Comparison of ENCODE assay signal across 1 cellular context in the genomic region with DNA sequence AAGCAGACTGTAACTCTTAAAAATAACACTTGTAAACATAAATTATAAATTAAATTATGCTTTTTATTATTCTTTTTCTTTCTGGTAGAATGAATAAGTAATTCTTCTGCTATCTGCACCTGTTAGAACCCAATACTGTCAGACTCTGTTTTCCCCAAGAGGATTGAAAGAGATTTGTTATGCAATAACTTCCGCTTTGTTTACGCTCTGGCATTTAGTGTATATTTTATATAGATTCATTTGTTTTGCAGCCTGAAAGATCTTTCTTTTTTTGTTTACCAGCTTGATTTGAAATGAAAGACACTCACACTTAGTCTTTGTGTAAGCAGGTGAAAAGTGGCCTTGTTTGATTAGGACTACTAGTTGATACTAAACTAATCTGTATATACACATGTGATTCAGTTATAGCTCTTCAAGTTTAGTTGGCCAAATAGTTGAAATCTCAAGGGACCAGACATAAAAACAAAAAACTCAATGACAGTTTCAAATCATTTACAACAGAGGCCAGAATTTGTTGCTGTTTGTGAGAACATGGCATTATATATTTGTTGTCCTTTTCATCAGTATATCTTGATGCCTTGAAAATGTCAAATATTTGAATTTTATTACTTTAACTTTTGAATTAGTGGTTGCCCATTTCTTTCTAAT.
TF ChIP-seq lines count a peak whose summit lies in the region.

No MANE protein-coding gene starts in this region.

TF ChIP-seq in HEK293, 187 proteins besides CTCF, POLR2A, EP300 and RAD21 (continued from another document):
- TF ChIP-seq, protein P1, sequence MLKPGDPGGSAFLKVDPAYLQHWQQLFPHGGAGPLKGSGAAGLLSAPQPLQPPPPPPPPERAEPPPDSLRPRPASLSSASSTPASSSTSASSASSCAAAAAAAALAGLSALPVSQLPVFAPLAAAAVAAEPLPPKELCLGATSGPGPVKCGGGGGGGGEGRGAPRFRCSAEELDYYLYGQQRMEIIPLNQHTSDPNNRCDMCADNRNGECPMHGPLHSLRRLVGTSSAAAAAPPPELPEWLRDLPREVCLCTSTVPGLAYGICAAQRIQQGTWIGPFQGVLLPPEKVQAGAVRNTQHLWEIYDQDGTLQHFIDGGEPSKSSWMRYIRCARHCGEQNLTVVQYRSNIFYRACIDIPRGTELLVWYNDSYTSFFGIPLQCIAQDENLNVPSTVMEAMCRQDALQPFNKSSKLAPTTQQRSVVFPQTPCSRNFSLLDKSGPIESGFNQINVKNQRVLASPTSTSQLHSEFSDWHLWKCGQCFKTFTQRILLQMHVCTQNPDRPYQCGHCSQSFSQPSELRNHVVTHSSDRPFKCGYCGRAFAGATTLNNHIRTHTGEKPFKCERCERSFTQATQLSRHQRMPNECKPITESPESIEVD (tag by site-specific recombination; IDR thresholded peaks at IDR 0.05), result peak; percentile 51; the same call in 1 of the 2 replicates
- TF ChIP-seq ZNF394 (tag by site-specific recombination; IDR thresholded peaks at IDR 0.05; ENCODE audit: borderline replicate concordance), result no peak
- no peak for TF ChIP-seq ZNF2 (tag by site-specific recombination; IDR thresholded peaks at IDR 0.05)
- TF ChIP-seq ZBTB11 (tag by site-specific recombination; conservative IDR thresholded peaks at IDR 0.05; ENCODE audit: low read depth), result no peak
- no peak for TF ChIP-seq IKZF3 (tag by site-specific recombination; IDR thresholded peaks at IDR 0.05)
- TF ChIP-seq, protein P2, sequence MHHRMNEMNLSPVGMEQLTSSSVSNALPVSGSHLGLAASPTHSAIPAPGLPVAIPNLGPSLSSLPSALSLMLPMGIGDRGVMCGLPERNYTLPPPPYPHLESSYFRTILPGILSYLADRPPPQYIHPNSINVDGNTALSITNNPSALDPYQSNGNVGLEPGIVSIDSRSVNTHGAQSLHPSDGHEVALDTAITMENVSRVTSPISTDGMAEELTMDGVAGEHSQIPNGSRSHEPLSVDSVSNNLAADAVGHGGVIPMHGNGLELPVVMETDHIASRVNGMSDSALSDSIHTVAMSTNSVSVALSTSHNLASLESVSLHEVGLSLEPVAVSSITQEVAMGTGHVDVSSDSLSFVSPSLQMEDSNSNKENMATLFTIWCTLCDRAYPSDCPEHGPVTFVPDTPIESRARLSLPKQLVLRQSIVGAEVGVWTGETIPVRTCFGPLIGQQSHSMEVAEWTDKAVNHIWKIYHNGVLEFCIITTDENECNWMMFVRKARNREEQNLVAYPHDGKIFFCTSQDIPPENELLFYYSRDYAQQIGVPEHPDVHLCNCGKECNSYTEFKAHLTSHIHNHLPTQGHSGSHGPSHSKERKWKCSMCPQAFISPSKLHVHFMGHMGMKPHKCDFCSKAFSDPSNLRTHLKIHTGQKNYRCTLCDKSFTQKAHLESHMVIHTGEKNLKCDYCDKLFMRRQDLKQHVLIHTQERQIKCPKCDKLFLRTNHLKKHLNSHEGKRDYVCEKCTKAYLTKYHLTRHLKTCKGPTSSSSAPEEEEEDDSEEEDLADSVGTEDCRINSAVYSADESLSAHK (tag by site-specific recombination; IDR thresholded peaks at IDR 0.05), result peak; percentile 66; the same call in 1 of the 2 replicates
- TF ChIP-seq ZNF626 (tag by site-specific recombination; IDR thresholded peaks at IDR 0.05), result no peak
- TF ChIP-seq ZNF629 (tag by site-specific recombination; IDR thresholded peaks at IDR 0.05), result no peak
- TF ChIP-seq ZNF184 (tag by site-specific recombination; IDR thresholded peaks at IDR 0.05), result no peak
